21 cellular contexts compared by ENCODE assay signal in the genomic region with DNA sequence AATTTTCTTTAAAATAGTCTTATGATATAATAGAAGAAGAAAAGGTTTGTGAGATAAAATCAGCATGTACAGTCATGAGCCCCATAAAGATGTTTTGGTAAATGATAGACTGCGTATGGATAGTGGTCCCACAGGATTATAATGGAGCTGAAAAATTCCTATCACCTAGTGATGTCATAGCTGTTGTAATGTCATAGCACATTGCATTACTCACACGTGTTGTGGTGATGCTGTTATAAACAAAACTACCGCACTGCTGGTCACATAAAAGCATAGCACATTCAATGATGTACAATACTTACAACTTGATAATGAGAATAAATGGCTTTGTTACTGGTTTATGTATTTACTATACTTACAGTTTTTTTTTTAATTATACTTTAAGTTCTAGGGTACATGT.
"Had no signal": no experiment of that assay in that cellular context is flagged by ENCODE, and none has a peak within 500 bp of the region (broad histone marks: within the 10 kb centered on the region; RNA-seq: fewer than 3 reads in every experiment).

No MANE protein-coding gene starts in this region.

- H3K9me3 ChIP-seq: breast epithelium, spleen, testis, uterus had no signal

- H3K4me3 ChIP-seq: breast epithelium, lung, testis, uterus had no signal

- H3K4me1 ChIP-seq: breast epithelium, spleen, testis, uterus had no signal

- H3K27ac ChIP-seq: breast epithelium, epithelial cell of prostate, testis, uterus had no signal

- ATAC-seq: left lobe of liver; natural killer cell treated with Interleukin-12 subunit alpha and Interleukin-12 subunit beta and Interleukin-15 and Interleukin-18, amount 100 ng/mL, for 72 hours had no signal

- FAIRE-seq: kidney had no signal

- DNase-seq: activated CD4-positive, alpha-beta memory T cell treated with anti-CD3 and anti-CD28 coated beads for 36 hours; activated CD4-positive, alpha-beta T cell treated with anti-CD3 and anti-CD28 coated beads for 48 hours; activated naive CD4-positive, alpha-beta T cell treated with Interleukin-2 at 50 U/mL for 16 hours; activated naive CD8-positive, alpha-beta T cell treated with anti-CD3 and anti-CD28 coated beads for 36 hours; activated T-cell treated with anti-CD3 and anti-CD28 coated beads, Interleukin-2, amount 50 U/mL, for 48 hours; cerebellar nuclear complex; cortex of kidney; foreskin fibroblast; kidney; midbrain; retina; spleen; stimulated activated CD4-positive, alpha-beta T cell treated with anti-CD3 and anti-CD28 coated beads, Interleukin-4, amount 100 ng/mL, for 1 hour; stimulated activated naive CD4-positive, alpha-beta T cell; testis; uterus had no signal

- H3K36me3 ChIP-seq: breast epithelium, spleen, uterus had no signal

- H3K27me3 ChIP-seq: testis, uterus had no signal
